ENCODE assay signal across 11 cellular contexts in genomic region chr4:139243448-139244365, GRCh38. TPM values are rescaled to one million over a fixed set of nuclear protein-coding genes. Genes with fewer than 3 reads are reported as not detected.
DNase-seq lines count a peak whose midpoint lies in the region; ATAC-seq and TF ChIP-seq lines count a peak whose summit lies in the region.
"Had no signal": no experiment of that assay in that cellular context is flagged by ENCODE, and none has a peak within 500 bp of the region (broad histone marks: within the 10 kb centered on the region; RNA-seq: fewer than 3 reads in every experiment).

No MANE protein-coding gene starts in this region.

- no peak overlapping the region for H3K4me3 ChIP-seq in GM23248
- no peak overlapping the region for H3K4me3 ChIP-seq in skeletal muscle satellite cell (ENCODE audit: low read length)
- H3K4me3 ChIP-seq: testis had no signal

- H3K27me3 ChIP-seq in GM23248 (replicated peaks; ENCODE audit: insufficient read depth) = no peaks in the 10 kb centered on the region
- no peaks in the 10 kb centered on the region for H3K27me3 ChIP-seq in skeletal muscle satellite cell (ENCODE audit: control insufficient read depth, insufficient read depth, low read length)
- H3K27me3 ChIP-seq: testis had no signal

- H3K4me3 Mint-ChIP-seq in immature natural killer cell = no peak overlapping the region

- H3K36me3 ChIP-seq in GM23248 (ENCODE audit: low read depth) (no peaks in the 10 kb centered on the region), skeletal muscle satellite cell (ENCODE audit: insufficient read depth, low read length) (no peaks in the 10 kb centered on the region)

- peak overlapping the region; percentile 74 for H3K27ac ChIP-seq in GM23248
- H3K27ac ChIP-seq: testis had no signal

- H3K9me3 Mint-ChIP-seq in immature natural killer cell = no peaks in the 10 kb centered on the region

- H3K9ac ChIP-seq in GM23248 = peak overlapping the region; percentile 11; the same call in 1 of the 2 replicates
- H3K9ac ChIP-seq in skeletal muscle satellite cell (ENCODE audit: low read depth, low read length) = peak overlapping the region; percentile 17

- H3K4me1 Mint-ChIP-seq in immature natural killer cell = no peaks in the 10 kb centered on the region

- H3K9me3 ChIP-seq in GM23248 (ENCODE audit: low read depth) (no peaks in the 10 kb centered on the region), skeletal muscle satellite cell (replicated peaks; ENCODE audit: low read length) (no peaks in the 10 kb centered on the region)
- H3K9me3 ChIP-seq: testis had no signal

- H2AFZ ChIP-seq in GM23248 = no peak overlapping the region

- DNase-seq in GM23248 (peak; percentile 95), fibroblast of the conjunctiva (ENCODE audit: low read depth) (peak; percentile 98), NCI-H524 treated with DMSO at 0.1 percent for 48 hours (lab: John Stamatoyannopoulos, UW) (no peak), activated gamma-delta T cell (lab: John Stamatoyannopoulos, UW) (no peak), immature natural killer cell (no peak), T-helper 1 cell (no peak)
- DNase-seq: activated CD4-positive, alpha-beta T cell treated with anti-CD3 and anti-CD28 coated beads for 1 hour; NCI-H1694; testis had no signal

- peaks cover 45% of the 10 kb centered on the region for H3K4me1 ChIP-seq in GM23248 (ENCODE audit: insufficient read depth)
- H3K4me1 ChIP-seq in skeletal muscle satellite cell (ENCODE audit: control insufficient read depth, insufficient read depth, low read length) = peaks cover 43% of the 10 kb centered on the region

- H3K27me3 Mint-ChIP-seq in immature natural killer cell (ENCODE audit: low read depth in 3 of 3) = peaks cover 0 to 5% (median 3%) of the 10 kb centered on the region in 3 donors

- in situ Hi-C loops in GM23248 (cut with MboI) = no loop called here

- 73 to 74% methylated on average over 12 of the region's 12 CpGs for WGBS in GM23248 (ENCODE audit: low coverage in 1 of 2, low lambda C conversion rate in 2 of 2, missing lambda C conversion rate in 2 of 2), 2 experiments

- no peak overlapping the region for H3K27ac Mint-ChIP-seq in immature natural killer cell

- no peaks in the 10 kb centered on the region for H3K9me2 ChIP-seq in GM23248 (ENCODE audit: insufficient read depth)

- H3K36me3 Mint-ChIP-seq in immature natural killer cell = peaks cover 0 to under 1% (median 0%) of the 10 kb centered on the region in 3 donors

- no peaks in the 10 kb centered on the region for H3K79me2 ChIP-seq in GM23248 (ENCODE audit: insufficient read depth)

- peaks cover 41% of the 10 kb centered on the region for H3F3A ChIP-seq in GM23248 (ENCODE audit: insufficient read depth)

- peak; percentile 90 for ATAC-seq in SK-N-SH treated with all-trans-retinoic acid at 6 μM for 48 hours

- H3K4me2 ChIP-seq in GM23248 (ENCODE audit: unreplicated experiment) (peak overlapping the region; percentile 71), skeletal muscle satellite cell (ENCODE audit: low read length) (peak overlapping the region; percentile 16)

- no peaks in the 10 kb centered on the region for H4K20me1 ChIP-seq in GM23248 (ENCODE audit: insufficient read depth)

TF ChIP-seq in SK-N-SH treated with all-trans-retinoic acid at 6 μM for 48 hours, 23 proteins besides CTCF, POLR2A, EP300 and RAD21:
- TF ChIP-seq CSRNP3 (CRISPR knock-in tag; IDR thresholded peaks at IDR 0.05) (no peak), ISL1 (CRISPR knock-in tag; IDR thresholded peaks at IDR 0.05) (peak; percentile 38; the same call in 1 of the 2 replicates)
TF ChIP-seq in SK-N-SH treated with all-trans-retinoic acid at 6 μM for 48 hours: peak in this region for 1.

RNA-seq across cellular contexts. Expression of gene MGARP, which starts 36.3 kb away (rescaled TPM):
- 2.1 and 2.4 TPM in 2 replicates for total RNA-seq in GM23248 (2014; rRNA removed; shearing (Covaris generic))
- polyA plus RNA-seq in GM23248 (2016; fragmentation: Nextera tagmentation; extraction: Ambion mirVana) = 2.9 TPM in 2 replicates
- total RNA-seq in skeletal muscle satellite cell (2012; rRNA removed) = 2.2 and 2.3 TPM in 2 replicates
- under 1 TPM in 1 of 3 donors, not detected in 2; 0.27 TPM for polyA plus RNA-seq in immature natural killer cell

RNA-seq across cellular contexts. Expression of gene NAA15, which starts 57.6 kb away (rescaled TPM):
- total RNA-seq in GM23248 (2014; rRNA removed; shearing (Covaris generic)) = 29.2 and 30.1 TPM in 2 replicates
- polyA plus RNA-seq in GM23248 (2016; fragmentation: Nextera tagmentation; extraction: Ambion mirVana) = 32.3 and 32.8 TPM in 2 replicates
- 38.4 and 48.4 TPM in 2 replicates for total RNA-seq in skeletal muscle satellite cell (2012; rRNA removed)
- polyA plus RNA-seq in immature natural killer cell = 10 to 100 TPM; 19.6 to 33.9 (median 22.1) TPM

RNA-seq across cellular contexts. Expression of gene NDUFC1, which starts 58.6 kb away (rescaled TPM):
- 23.0 and 38.0 TPM in 2 replicates for total RNA-seq in GM23248 (2014; rRNA removed; shearing (Covaris generic))
- polyA plus RNA-seq in GM23248 (2016; fragmentation: Nextera tagmentation; extraction: Ambion mirVana) (222 and 225 TPM in 2 replicates), immature natural killer cell (10 to 100 TPM; 47.4 to 80.1 (median 77.8) TPM)
- total RNA-seq in skeletal muscle satellite cell (2012; rRNA removed) = 52.2 and 54.2 TPM in 2 replicates

Comparison
In these comparisons a context has a peak if more than half of its experiments do, and no peak if none do; other contexts are left out.
1. DNase-seq: peak in GM23248 (single experiment) and fibroblast of the conjunctiva (single experiment); none in NCI-H524 treated with DMSO at 0.1 percent for 48 hours (single experiment), activated gamma-delta T cell (single experiment), immature natural killer cell (0 of 3) and T-helper 1 cell (0 of 5).